ENCODE assay signal across 8 cellular contexts in genomic region chr15:61834076-61834697, GRCh38.
A peak's percentile ranks its signal among the peaks of the same experiment; 100 is the strongest.
DNase-seq lines count a peak whose midpoint lies in the region; ATAC-seq, FAIRE-seq and TF ChIP-seq lines count a peak whose summit lies in the region.

No MANE protein-coding gene starts in this region.

- peaks cover 19% of the 10 kb centered on the region for H3K27me3 Mint-ChIP-seq in activated CD4-positive, alpha-beta T cell treated with anti-CD3 and anti-CD28 coated beads for 36 hours

- H3K9me3 ChIP-seq in DOHH2 (ENCODE audit: control insufficient read depth, insufficient read depth, low read length), result no peaks in the 10 kb centered on the region
- no peaks in the 10 kb centered on the region for H3K9me3 ChIP-seq in HepG2 (ENCODE audit: low read length)

- DNase-seq in NCI-H460 (ENCODE audit: extremely low read depth, low read depth) (peak; percentile 59), cerebellum (ENCODE audit: low spot score) (peak; percentile 65), HepG2 (ENCODE audit: low spot score) (peak; percentile 34), cortex of kidney (lab: John Stamatoyannopoulos, UW) (no peak)
- DNase-seq in activated CD4-positive, alpha-beta T cell treated with anti-CD3 and anti-CD28 coated beads for 36 hours, result peak; percentile 85
- DNase-seq in stimulated activated CD4-positive, alpha-beta T cell treated with anti-CD3 and anti-CD28 coated beads, Interleukin-4, amount 100 ng/mL, for 4 hours, result peak; percentile 53 to 72

- peaks cover 9% of the 10 kb centered on the region for H3K27me3 ChIP-seq in DOHH2 (ENCODE audit: control insufficient read depth, low read length)
- H3K27me3 ChIP-seq in HepG2 (ENCODE audit: control insufficient read depth in 1 of 2, insufficient read depth in 2 of 2, low read length in 2 of 2), result peaks cover 6 to 33% of the 10 kb centered on the region in 2 experiments; a peak in 2 of 5 replicates

- POLR2A ChIA-PET in activated CD4-positive, alpha-beta T cell treated with anti-CD3 and anti-CD28 coated beads for 36 hours (lab: Charles Lee), result no interaction called here
- POLR2A ChIA-PET in HepG2 (lab: Yijun Ruan, JAX), result no interaction called here

- no peaks in the 10 kb centered on the region for H3F3A ChIP-seq in DOHH2 (ENCODE audit: control insufficient read depth, insufficient read depth)

- ATAC-seq in HG02943 (IDR thresholded peaks at IDR 0.05; ENCODE audit: low read depth, unreplicated experiment) (peak; percentile 61), HepG2 (peak; percentile 76)
- peak; percentile 74 for ATAC-seq in activated CD4-positive, alpha-beta T cell treated with anti-CD3 and anti-CD28 coated beads for 36 hours

- no peaks in the 10 kb centered on the region for H3K9me2 ChIP-seq in DOHH2 (replicated peaks; ENCODE audit: control insufficient read depth, low read length)

- H3K4me3 ChIP-seq in DOHH2 (ENCODE audit: low read length) (no peak overlapping the region), HepG2 (replicated peaks in 1 of 3; ENCODE audit: insufficient read depth in 1 of 3, low read depth in 2 of 3, low read length in 3 of 3) (no peak overlapping the region)

- peaks cover 2% of the 10 kb centered on the region for H3K4me1 Mint-ChIP-seq in activated CD4-positive, alpha-beta T cell treated with anti-CD3 and anti-CD28 coated beads for 36 hours

- H3K27ac ChIP-seq in DOHH2 (ENCODE audit: low read depth, low read length) (no peak overlapping the region), HepG2 (ENCODE audit: extremely low read length, insufficient read depth, low read length) (no peak overlapping the region)

- no peak for TF ChIP-seq POLR2A in HepG2 (IDR thresholded peaks at IDR 0.05; ENCODE audit: insufficient read depth in 1 of 2, low read depth in 2 of 2, low read length in 2 of 2)

- no peaks in the 10 kb centered on the region for H3K9me3 Mint-ChIP-seq in activated CD4-positive, alpha-beta T cell treated with anti-CD3 and anti-CD28 coated beads for 36 hours (ENCODE audit: low read depth)

- FAIRE-seq in HepG2 (lab: Jason Lieb, UNC), result peak; percentile 12

- H3K4me2 ChIP-seq in DOHH2 (ENCODE audit: low read length), result no peak overlapping the region
- no peak overlapping the region for H3K4me2 ChIP-seq in HepG2 (ENCODE audit: low read depth, low read length)

- no peaks in the 10 kb centered on the region for H3K79me2 ChIP-seq in DOHH2 (ENCODE audit: control insufficient read depth, low read length)
- no peaks in the 10 kb centered on the region for H3K79me2 ChIP-seq in HepG2 (ENCODE audit: insufficient read depth, low read length)

- no peak overlapping the region for H3K27ac Mint-ChIP-seq in activated CD4-positive, alpha-beta T cell treated with anti-CD3 and anti-CD28 coated beads for 36 hours

- no peaks in the 10 kb centered on the region for H3K36me3 Mint-ChIP-seq in activated CD4-positive, alpha-beta T cell treated with anti-CD3 and anti-CD28 coated beads for 36 hours (ENCODE audit: low read depth)

- BruUV-seq in HepG2 (replicated peaks; lab: Mats Ljungman, UMichigan), result no TSS peak

- 8% methylated on average over 16 of the region's 16 CpGs for WGBS in HepG2 (ENCODE audit: low lambda C conversion rate)

- no peak overlapping the region for H2AFZ ChIP-seq in HepG2 (ENCODE audit: low read length)

- no peak overlapping the region for H3K4me3 Mint-ChIP-seq in activated CD4-positive, alpha-beta T cell treated with anti-CD3 and anti-CD28 coated beads for 36 hours

- H3K4me1 ChIP-seq in DOHH2 (ENCODE audit: control insufficient read depth, low read length), result no peaks in the 10 kb centered on the region
- H3K4me1 ChIP-seq in HepG2 (ENCODE audit: insufficient read depth, low read length), result 0 out of 2 replicates have a peak, but pooled peaks cover 12% of the 10 kb centered on the region

- H3K9ac ChIP-seq in HepG2 (ENCODE audit: insufficient read depth, low read depth, low read length), result no peak overlapping the region

- intact Hi-C loops in activated CD4-positive, alpha-beta T cell treated with anti-CD3 and anti-CD28 coated beads for 36 hours (cut with DNase I, micrococcal nuclease), result loop anchor here (2.0 to 10.0 kb wide), 6 partner anchors 209 to 1477 kb away; no protein-coding TSS in a partner anchor
- intact Hi-C loops in HepG2 (cut with micrococcal nuclease; ENCODE audit: unreplicated experiment), result loop anchor here (1.0 kb wide), 1 partner anchor 667 kb away; no protein-coding TSS in a partner anchor

- H4K20me1 ChIP-seq in DOHH2 (ENCODE audit: control insufficient read depth, insufficient read depth, low read depth, low read length), result no peaks in the 10 kb centered on the region
- H4K20me1 ChIP-seq in HepG2 (ENCODE audit: insufficient read depth, low read length), result no peaks in the 10 kb centered on the region

- 0 out of 2 replicates have a peak, but pooled peaks have one; percentile 41 for TF ChIP-seq RAD21 in HepG2 (CRISPR knock-in tag; IDR thresholded peaks at IDR 0.05)

- no peaks in the 10 kb centered on the region for H3K36me3 ChIP-seq in DOHH2 (ENCODE audit: control insufficient read depth, low read length)
- H3K36me3 ChIP-seq in HepG2 (replicated peaks in 1 of 2; ENCODE audit: control insufficient read depth in 1 of 2, insufficient read depth in 2 of 2, low read length in 2 of 2), result no peaks in the 10 kb centered on the region

- TF ChIP-seq EP300 in HepG2 (IDR thresholded peaks at IDR 0.05; ENCODE audit: low read depth in 2 of 2, low read length in 2 of 2) (no peak), HepG2 (CRISPR knock-in tag; IDR thresholded peaks at IDR 0.05; ENCODE audit: borderline replicate concordance) (no peak)

- TF ChIP-seq CTCF in DOHH2 (IDR thresholded peaks at IDR 0.05; ENCODE audit: low read depth, low read length, poor library complexity, severe bottlenecking) (peak; percentile 97), HepG2 (CRISPR knock-in tag; IDR thresholded peaks at IDR 0.05) (peak; percentile 85)

- CTCF ChIA-PET in activated CD4-positive, alpha-beta T cell treated with anti-CD3 and anti-CD28 coated beads for 36 hours (lab: Charles Lee), result interaction anchor here (0.5 to 3.4 kb wide), 51 partner anchors 9 to 1507 kb away, joined by 3 to 26 read pairs (median 3); no protein-coding TSS in a partner anchor
- CTCF ChIA-PET in HepG2 (lab: Yijun Ruan, JAX; ENCODE audit: low intra/inter-chr PET ratio, low total read pairs), result interaction anchor here (1.3 to 1.5 kb wide), 2 partner anchors 639 to 667 kb away, joined by 3 to 9 read pairs; no protein-coding TSS in a partner anchor

- in situ Hi-C loops in HepG2 (cut with HindIII; ENCODE audit: extremely low pct_ligation_motif_present, low pct_unique_long_range_greater_than_20kb), result loop anchor here (25.0 kb wide), 1 partner anchor 672 kb away; no protein-coding TSS in a partner anchor

TF ChIP-seq in HepG2, 621 proteins besides CTCF, POLR2A, EP300 and RAD21:
- peak; percentile 82 for TF ChIP-seq XRCC5 (optimal IDR thresholded peaks at IDR 0.05; ENCODE audit: low read length)
- peak; percentile 77 for TF ChIP-seq STAG1 (CRISPR knock-in tag; IDR thresholded peaks at IDR 0.05)
- TF ChIP-seq CHCHD3 (CRISPR knock-in tag; IDR thresholded peaks at IDR 0.05), result no peak
- no peak for TF ChIP-seq IKZF4 (CRISPR knock-in tag; IDR thresholded peaks at IDR 0.05; ENCODE audit: borderline replicate concordance, low read depth, not compliant biosample characterization)
- no peak for TF ChIP-seq SNAPC5 (CRISPR knock-in tag; IDR thresholded peaks at IDR 0.05; ENCODE audit: borderline replicate concordance)
- TF ChIP-seq ATF7 (IDR thresholded peaks at IDR 0.05), result no peak
- TF ChIP-seq ATF7 (CRISPR knock-in tag; IDR thresholded peaks at IDR 0.05), result no peak
- peak; percentile 64 for TF ChIP-seq SMC3 (IDR thresholded peaks at IDR 0.05; ENCODE audit: low read length)
- TF ChIP-seq KDM2A (CRISPR knock-in tag; IDR thresholded peaks at IDR 0.05; ENCODE audit: borderline replicate concordance, low read depth), result peak; percentile 37; the same call in 1 of the 2 replicates
